ENCODE assay signal across 19 cellular contexts in genomic region chr3:24101676-24102168, GRCh38.
DNase-seq lines count a peak whose midpoint lies in the region; ATAC-seq, FAIRE-seq and TF ChIP-seq lines count a peak whose summit lies in the region.
"Had no signal": no experiment of that assay in that cellular context is flagged by ENCODE, and none has a peak within 500 bp of the region (broad histone marks: within the 10 kb centered on the region; RNA-seq: fewer than 3 reads in every experiment).

No MANE protein-coding gene starts in this region.

- no peak for TF ChIP-seq EP300 in K562 (IDR thresholded peaks at IDR 0.05; ENCODE audit: low read length)
- no peak for TF ChIP-seq EP300 in HepG2 (IDR thresholded peaks at IDR 0.05; ENCODE audit: low read depth in 2 of 2, low read length in 2 of 2)
- no peak for TF ChIP-seq EP300 in HepG2 (CRISPR knock-in tag; IDR thresholded peaks at IDR 0.05; ENCODE audit: borderline replicate concordance)

- H3K79me2 ChIP-seq in GM23248 (ENCODE audit: insufficient read depth) (no peaks in the 10 kb centered on the region), K562 (ENCODE audit: control insufficient read depth, insufficient read depth, low read length) (no peaks in the 10 kb centered on the region), HepG2 (ENCODE audit: insufficient read depth, low read length) (no peaks in the 10 kb centered on the region)

- H3K36me3 ChIP-seq in GM23248 (ENCODE audit: low read depth), result no peaks in the 10 kb centered on the region
- H3K36me3 ChIP-seq in K562 (ENCODE audit: control insufficient read depth, insufficient read depth, low read length), result no peaks in the 10 kb centered on the region
- no peaks in the 10 kb centered on the region for H3K36me3 ChIP-seq in HepG2 (replicated peaks in 1 of 2; ENCODE audit: control insufficient read depth in 1 of 2, insufficient read depth in 2 of 2, low read length in 2 of 2)
- H3K36me3 ChIP-seq: BLaER1 treated with 17β-estradiol and CSF1 and Interleukin-3, amounts not matched to agents 10 nM and 100 nM; neutrophil had no signal

- no TSS peak for BruUV-seq in K562 (replicated peaks; lab: Mats Ljungman, UMichigan)
- BruUV-seq in HepG2 (replicated peaks; lab: Mats Ljungman, UMichigan), result no TSS peak

- no peak overlapping the region for H3K9ac ChIP-seq in GM23248
- no peak overlapping the region for H3K9ac ChIP-seq in K562 (ENCODE audit: insufficient read depth in 1 of 2, low read depth in 2 of 2, low read length in 2 of 2)
- H3K9ac ChIP-seq in HepG2 (ENCODE audit: insufficient read depth, low read depth, low read length), result no peak overlapping the region
- H3K9ac ChIP-seq: BLaER1 treated with 17β-estradiol and CSF1 and Interleukin-3, amounts not matched to agents 10 nM and 100 nM had no signal

- H3K27ac ChIP-seq in GM23248, result 0 out of 2 replicates have a peak overlapping the region, but pooled peaks have one; percentile 14
- no peak overlapping the region for H3K27ac ChIP-seq in K562 (ENCODE audit: extremely low read depth, low read depth, low read length)
- H3K27ac ChIP-seq in HepG2 (ENCODE audit: extremely low read length, insufficient read depth, low read length), result no peak overlapping the region
- H3K27ac ChIP-seq: BLaER1 treated with 17β-estradiol and CSF1 and Interleukin-3, amounts not matched to agents 10 nM and 100 nM; neutrophil; testis had no signal

- intact Hi-C loops in K562 (cut with micrococcal nuclease) (no loop called here), HepG2 (cut with micrococcal nuclease; ENCODE audit: unreplicated experiment) (no loop called here), posterior cingulate gyrus (cut with DNase I) (no loop called here)
- intact Hi-C loops in activated CD4-positive, alpha-beta memory T cell treated with anti-CD3 and anti-CD28 coated beads for 36 hours (cut with micrococcal nuclease), result no loop called here

- H3K4me2 ChIP-seq in GM23248 (ENCODE audit: unreplicated experiment), result peak overlapping the region; percentile 14
- H3K4me2 ChIP-seq in K562 (ENCODE audit: insufficient read depth, low read length), result no peak overlapping the region
- peak overlapping the region; percentile 83 for H3K4me2 ChIP-seq in HepG2 (ENCODE audit: low read depth, low read length)
- H3K4me2 ChIP-seq: BLaER1 treated with 17β-estradiol and CSF1 and Interleukin-3, amounts not matched to agents 10 nM and 100 nM had no signal

- 25 to 32% methylated on average over 2 of the region's 2 CpGs for WGBS in GM23248 (ENCODE audit: low coverage in 1 of 2, low lambda C conversion rate in 2 of 2, missing lambda C conversion rate in 2 of 2), 2 experiments
- WGBS in K562 (ENCODE audit: insufficient coverage, low coverage, missing lambda C conversion rate), result 19% methylated on average over 2 of the region's 2 CpGs
- 96% methylated on average over 2 of the region's 2 CpGs for WGBS in HepG2 (ENCODE audit: low lambda C conversion rate)

- no peak for TF ChIP-seq RAD21 in K562 (CRISPR knock-in tag; conservative IDR thresholded peaks at IDR 0.05 in 1 of 2, IDR thresholded peaks at IDR 0.05 in 1 of 2)
- no peak for TF ChIP-seq RAD21 in HepG2 (CRISPR knock-in tag; IDR thresholded peaks at IDR 0.05)

- H3K27me3 ChIP-seq in GM23248 (replicated peaks; ENCODE audit: insufficient read depth) (no peaks in the 10 kb centered on the region), K562 (ENCODE audit: control insufficient read depth in 2 of 2, insufficient read depth in 2 of 2, low read length in 2 of 2) (peaks cover 0 to 5% of the 10 kb centered on the region in 2 experiments; a peak in 1 of 5 replicates), HepG2 (ENCODE audit: control insufficient read depth in 1 of 2, insufficient read depth in 2 of 2, low read length in 2 of 2) (0 out of 5 replicates have a peak, but pooled peaks cover 0 to 3% of the 10 kb centered on the region in 2 experiments)
- H3K27me3 ChIP-seq: BLaER1 treated with 17β-estradiol and CSF1 and Interleukin-3, amounts not matched to agents 10 nM and 100 nM; neutrophil; testis had no signal

- H3K9me3 ChIP-seq in GM23248 (ENCODE audit: low read depth), result no peaks in the 10 kb centered on the region
- H3K9me3 ChIP-seq in K562 (replicated peaks; ENCODE audit: control insufficient read depth, insufficient read depth, low read depth, low read length), result no peaks in the 10 kb centered on the region
- H3K9me3 ChIP-seq in HepG2 (ENCODE audit: low read length), result no peaks in the 10 kb centered on the region
- H3K9me3 ChIP-seq: BLaER1 treated with 17β-estradiol and CSF1 and Interleukin-3, amounts not matched to agents 10 nM and 100 nM; neutrophil; testis had no signal

- peaks cover 9% of the 10 kb centered on the region for H3K4me1 ChIP-seq in GM23248 (ENCODE audit: insufficient read depth)
- H3K4me1 ChIP-seq in K562 (replicated peaks in 1 of 2; ENCODE audit: control insufficient read depth in 2 of 2, insufficient read depth in 2 of 2, low read length in 2 of 2), result no peaks in the 10 kb centered on the region; a peak in 3 of 5 replicates
- H3K4me1 ChIP-seq in HepG2 (ENCODE audit: insufficient read depth, low read length), result peaks cover 19% of the 10 kb centered on the region
- H3K4me1 ChIP-seq: testis had no signal

- peaks cover 4% of the 10 kb centered on the region for H3K9me3 Mint-ChIP-seq in activated CD4-positive, alpha-beta memory T cell treated with anti-CD3 and anti-CD28 coated beads for 36 hours

- H4K20me1 ChIP-seq in GM23248 (ENCODE audit: insufficient read depth) (no peaks in the 10 kb centered on the region), K562 (replicated peaks; ENCODE audit: control insufficient read depth, insufficient read depth, low read length) (no peaks in the 10 kb centered on the region), HepG2 (ENCODE audit: insufficient read depth, low read length) (no peaks in the 10 kb centered on the region)
- H4K20me1 ChIP-seq: BLaER1 treated with 17β-estradiol and CSF1 and Interleukin-3, amounts not matched to agents 10 nM and 100 nM had no signal

- DNase-seq in AG20443 (ENCODE audit: low spot score) (peak; percentile 48), GM23248 (peak; percentile 44), K562 (ENCODE audit: extremely low read depth in 1 of 4, low spot score in 3 of 4) (no peak), HepG2 (ENCODE audit: low spot score) (no peak), posterior cingulate gyrus (no peak), GM19239 (ENCODE audit: insufficient read length, low spot score) (no peak)
- no peak for DNase-seq in activated CD4-positive, alpha-beta memory T cell treated with anti-CD3 and anti-CD28 coated beads for 36 hours
- DNase-seq: activated CD8-positive, alpha-beta T cell treated with anti-CD3 and anti-CD28 coated beads, Interleukin-2, amount 10 ng/mL, durations not matched to agents 7 days and 5 days; DMS153; glutamatergic neuron; NCI-H1092; NCI-H2171; NCI-H774; stimulated activated CD4-positive, alpha-beta T cell treated with anti-CD3 and anti-CD28 coated beads, Interleukin-2, amount 100 ng/mL, for 48 hours; testis had no signal

- no peaks in the 10 kb centered on the region for H3K9me1 ChIP-seq in K562 (ENCODE audit: control insufficient read depth, insufficient read depth, low read length)

- peaks cover 3% of the 10 kb centered on the region for H3K4me1 Mint-ChIP-seq in activated CD4-positive, alpha-beta memory T cell treated with anti-CD3 and anti-CD28 coated beads for 36 hours (ENCODE audit: low read depth)

- no peak overlapping the region for H3K27ac Mint-ChIP-seq in activated CD4-positive, alpha-beta memory T cell treated with anti-CD3 and anti-CD28 coated beads for 36 hours
- H3K27ac Mint-ChIP-seq: activated CD8-positive, alpha-beta T cell treated with anti-CD3 and anti-CD28 coated beads, Interleukin-2, amount 10 ng/mL, durations not matched to agents 7 days and 5 days had no signal

- H3K27me3 Mint-ChIP-seq in activated CD4-positive, alpha-beta memory T cell treated with anti-CD3 and anti-CD28 coated beads for 36 hours, result no peaks in the 10 kb centered on the region

- peak overlapping the region; percentile 12; the same call in 1 of the 2 replicates for H2AFZ ChIP-seq in GM23248
- peak overlapping the region; percentile 54; the same call in 1 of the 2 replicates for H2AFZ ChIP-seq in K562 (ENCODE audit: low read depth, low read length)
- H2AFZ ChIP-seq in HepG2 (ENCODE audit: low read length), result peak overlapping the region; percentile 43

- H3K4me3 Mint-ChIP-seq in activated CD4-positive, alpha-beta memory T cell treated with anti-CD3 and anti-CD28 coated beads for 36 hours, result no peak overlapping the region
- H3K4me3 Mint-ChIP-seq: activated CD8-positive, alpha-beta T cell treated with anti-CD3 and anti-CD28 coated beads, Interleukin-2, amount 10 ng/mL, durations not matched to agents 7 days and 5 days had no signal

- TF ChIP-seq POLR2A in K562 (conservative IDR thresholded peaks at IDR 0.05) (no peak), HepG2 (IDR thresholded peaks at IDR 0.05; ENCODE audit: insufficient read depth in 1 of 2, low read depth in 2 of 2, low read length in 2 of 2) (no peak)

- CTCF ChIA-PET in K562 (lab: Yijun Ruan, JAX; ENCODE audit: low intra/inter-chr PET ratio) (no interaction called here), HepG2 (lab: Yijun Ruan, JAX; ENCODE audit: low intra/inter-chr PET ratio, low total read pairs) (no interaction called here)
- CTCF ChIA-PET in activated CD4-positive, alpha-beta memory T cell treated with anti-CD3 and anti-CD28 coated beads for 36 hours (lab: Charles Lee), result interaction anchor here (0.8 kb wide), 1 partner anchor 84 kb away, joined by 3 read pairs; no protein-coding TSS in a partner anchor

- POLR2A ChIA-PET in K562 (lab: Yijun Ruan, JAX), result interaction anchor here (0.6 to 1.4 kb wide), 3 partner anchors 9 to 16 kb away, joined by 3 read pairs; no protein-coding TSS in a partner anchor
- POLR2A ChIA-PET in HepG2 (lab: Yijun Ruan, JAX), result no interaction called here
- POLR2A ChIA-PET in activated CD4-positive, alpha-beta memory T cell treated with anti-CD3 and anti-CD28 coated beads for 36 hours (lab: Charles Lee), result no interaction called here

- H3K4me3 ChIP-seq in GM23248, result no peak overlapping the region
- no peak overlapping the region for H3K4me3 ChIP-seq in K562
- H3K4me3 ChIP-seq in HepG2 (replicated peaks in 1 of 3; ENCODE audit: insufficient read depth in 1 of 3, low read depth in 2 of 3, low read length in 3 of 3), result peak overlapping the region in 2 of 3 experiments; percentile 58 to 60; a peak in 2 of 6 replicates
- H3K4me3 ChIP-seq: BLaER1 treated with 17β-estradiol and CSF1 and Interleukin-3, amounts not matched to agents 10 nM and 100 nM; testis had no signal

- H3K36me3 Mint-ChIP-seq in activated CD4-positive, alpha-beta memory T cell treated with anti-CD3 and anti-CD28 coated beads for 36 hours, result no peaks in the 10 kb centered on the region

- TF ChIP-seq CTCF in K562 (IDR thresholded peaks at IDR 0.05 in 2 of 3, conservative IDR thresholded peaks at IDR 0.05 in 1 of 3; ENCODE audit: insufficient read depth in 2 of 3, low read depth in 1 of 3, low read length in 3 of 3) (no peak), HepG2 (CRISPR knock-in tag; IDR thresholded peaks at IDR 0.05) (no peak)

- in situ Hi-C loops in GM23248 (cut with MboI) (no loop called here), K562 (cut with MboI) (no loop called here), HepG2 (cut with HindIII; ENCODE audit: extremely low pct_ligation_motif_present, low pct_unique_long_range_greater_than_20kb) (no loop called here)

- no peak for ATAC-seq in K562
- ATAC-seq in HepG2, result peak; percentile 11; the same call in 2 of the 3 replicates
- ATAC-seq: activated CD8-positive, alpha-beta T cell treated with anti-CD3 and anti-CD28 coated beads, Interleukin-2, amount 10 ng/mL, durations not matched to agents 7 days and 5 days; Panc1; sciatic nerve had no signal

- no peaks in the 10 kb centered on the region for H3K9me2 ChIP-seq in GM23248 (ENCODE audit: insufficient read depth)

- no peak for FAIRE-seq in K562 (lab: Jason Lieb, UNC)
- no peak for FAIRE-seq in HepG2 (lab: Jason Lieb, UNC)
- no peak for FAIRE-seq in GM19239 (lab: Jason Lieb, UNC)

- H3F3A ChIP-seq in GM23248 (ENCODE audit: insufficient read depth), result no peaks in the 10 kb centered on the region

Comparison
In these comparisons a context has a peak if more than half of its experiments do, and no peak if none do; other contexts are left out.
1. DNase-seq: peak in AG20443 (single experiment) and GM23248 (single experiment); none in K562 (0 of 4), HepG2 (single experiment), posterior cingulate gyrus (0 of 10), activated CD4-positive, alpha-beta memory T cell treated with anti-CD3 and anti-CD28 coated beads for 36 hours (single experiment) and GM19239 (single experiment).
2. H3K4me3 ChIP-seq: peak in HepG2 (2 of 3); none in GM23248 (single experiment) and K562 (single experiment).
3. Peak in every context shown above with its lines, with median percentiles within 50 percentile points of each other: H2AFZ ChIP-seq.